In genomic region chr5:3796736-3797135, GRCh38 we compare ENCODE assay signal across 8 cellular contexts.
"Had no signal": no experiment of that assay in that cellular context is flagged by ENCODE, and none has a peak within 500 bp of the region (broad histone marks: within the 10 kb centered on the region; RNA-seq: fewer than 3 reads in every experiment).

No MANE protein-coding gene starts in this region.

- H3K27ac ChIP-seq: GM23248, HL-60 had no signal

- H3K4me3 ChIP-seq: GM23248 had no signal

- ATAC-seq: HepG2 had no signal

- H2AFZ ChIP-seq: GM23248 had no signal

- DNase-seq: GM23248, GOT3, H9, HCEC 1CT, HFFc6 had no signal

- H3K9ac ChIP-seq: GM23248 had no signal

- FAIRE-seq: H54, HepG2 had no signal
